1 cellular context compared by ENCODE assay signal in genomic region chr11:45872513-45873356, GRCh38.
TF ChIP-seq lines count a peak whose summit lies in the region.

No MANE protein-coding gene starts in this region.

TF ChIP-seq in WTC11, 78 proteins besides CTCF, POLR2A, EP300 and RAD21 (continued from another document):
- TF ChIP-seq ZNF425 (CRISPR knock-in tag; conservative IDR thresholded peaks at IDR 0.05) (no peak), ATF2 (CRISPR knock-in tag; IDR thresholded peaks at IDR 0.05; ENCODE audit: borderline replicate concordance, low read depth) (no peak), SMAD4 (CRISPR knock-in tag; IDR thresholded peaks at IDR 0.05) (no peak), JAZF1 (CRISPR knock-in tag; IDR thresholded peaks at IDR 0.05) (no peak), FOXP1 (CRISPR knock-in tag; IDR thresholded peaks at IDR 0.05; ENCODE audit: borderline replicate concordance) (no peak), SMAD3 (CRISPR knock-in tag; IDR thresholded peaks at IDR 0.05; ENCODE audit: borderline replicate concordance) (no peak), PREB (CRISPR knock-in tag; IDR thresholded peaks at IDR 0.05; ENCODE audit: borderline replicate concordance) (no peak), FOXP4 (CRISPR knock-in tag; IDR thresholded peaks at IDR 0.05) (no peak), EMX1 (CRISPR knock-in tag; IDR thresholded peaks at IDR 0.05) (no peak), E2F5 (CRISPR knock-in tag; IDR thresholded peaks at IDR 0.05) (no peak), ZNF317 (CRISPR knock-in tag; IDR thresholded peaks at IDR 0.05; ENCODE audit: borderline replicate concordance, low read depth) (no peak), MLX (CRISPR knock-in tag; IDR thresholded peaks at IDR 0.05) (no peak), ZNF263 (CRISPR knock-in tag; IDR thresholded peaks at IDR 0.05; ENCODE audit: low read depth) (no peak), ZNF416 (CRISPR knock-in tag; IDR thresholded peaks at IDR 0.05) (no peak), IRF2 (CRISPR knock-in tag; IDR thresholded peaks at IDR 0.05; ENCODE audit: borderline replicate concordance, low read depth) (no peak), TP53 (CRISPR knock-in tag; IDR thresholded peaks at IDR 0.05) (no peak), TEAD4 (CRISPR knock-in tag; IDR thresholded peaks at IDR 0.05) (no peak), NFE2L1 (CRISPR knock-in tag; IDR thresholded peaks at IDR 0.05) (no peak), E2F1 (CRISPR knock-in tag; IDR thresholded peaks at IDR 0.05) (no peak)
